ENCODE assay signal across 10 cellular contexts in the genomic region with DNA sequence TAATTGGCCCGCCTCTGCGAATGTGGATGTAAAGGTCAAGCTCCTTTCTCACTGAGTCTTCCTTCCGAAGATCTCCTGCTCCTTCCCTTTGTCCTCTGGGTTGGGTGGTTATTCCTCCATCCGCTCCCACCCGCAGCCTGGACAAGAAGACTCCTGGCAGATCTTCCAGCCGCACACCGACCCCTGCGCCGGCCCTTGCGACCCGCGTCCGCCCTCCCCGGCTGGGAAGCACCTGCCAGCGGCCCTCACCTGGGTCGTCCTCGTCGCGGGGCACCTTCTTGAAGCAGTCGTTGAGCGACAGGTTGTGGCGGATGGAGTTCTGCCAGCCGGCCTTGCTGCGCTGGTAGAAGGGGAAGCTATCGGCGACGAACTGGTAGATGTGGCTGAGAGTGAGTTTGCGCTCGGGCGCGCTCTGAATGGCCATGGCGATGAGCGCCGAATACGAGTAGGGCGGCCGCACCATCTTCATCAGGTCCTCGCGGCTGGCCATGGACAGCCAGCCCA. TPM values are rescaled to one million over a fixed set of nuclear protein-coding genes. Genes with fewer than 3 reads are reported as not detected.
DNase-seq lines count a peak whose midpoint lies in the region; ATAC-seq and TF ChIP-seq lines count a peak whose summit lies in the region.
"Had no signal": no experiment of that assay in that cellular context is flagged by ENCODE, and none has a peak within 500 bp of the region (broad histone marks: within the 10 kb centered on the region; RNA-seq: fewer than 3 reads in every experiment).

No MANE protein-coding gene starts in this region.

- WGBS in ectodermal cell, 2 experiments: 0 to 1% methylated on average over 39 of the region's 39 CpGs
- 2 to 3% methylated on average over 39 of the region's 39 CpGs for WGBS in sigmoid colon, 2 donors

- H3K27me3 ChIP-seq in OCI-LY1 (ENCODE audit: insufficient read depth, low read length) (no peaks in the 10 kb centered on the region), ectodermal cell (ENCODE audit: control insufficient read depth, insufficient read depth, low read length, poor library complexity, severe bottlenecking) (peaks cover 49% of the 10 kb centered on the region), sigmoid colon (peaks cover 28 to 97% (median 66%) of the 10 kb centered on the region in 3 donors), Karpas-422 (ENCODE audit: low read length) (no peaks in the 10 kb centered on the region)

- H3F3A ChIP-seq in OCI-LY1 (ENCODE audit: insufficient read depth, low read length): no peaks in the 10 kb centered on the region; the same call in 1 of the 2 replicates

- H3K9ac ChIP-seq in OCI-LY1 (ENCODE audit: low read length): no peak overlapping the region
- no peak overlapping the region for H3K9ac ChIP-seq in Karpas-422 (ENCODE audit: low read length)

- no peaks in the 10 kb centered on the region for H4K20me1 ChIP-seq in OCI-LY1 (ENCODE audit: insufficient read depth, low read length)
- H4K20me1 ChIP-seq in Karpas-422 (ENCODE audit: insufficient read depth, low read depth, low read length): no peaks in the 10 kb centered on the region

- H3K4me2 ChIP-seq in OCI-LY1 (ENCODE audit: low read length): peak overlapping the region; percentile 28; the same call in 1 of the 2 replicates
- H3K4me2 ChIP-seq in Karpas-422 (ENCODE audit: low read depth, low read length, poor library complexity, severe bottlenecking): no peak overlapping the region

- H3K36me3 ChIP-seq in OCI-LY1 (ENCODE audit: insufficient read depth, low read length) (no peaks in the 10 kb centered on the region), ectodermal cell (ENCODE audit: control insufficient read depth, insufficient read depth, low read length) (no peaks in the 10 kb centered on the region), sigmoid colon (no peaks in the 10 kb centered on the region), Karpas-422 (ENCODE audit: insufficient read depth, low read length) (no peaks in the 10 kb centered on the region)

- H3K9me3 ChIP-seq in OCI-LY1 (ENCODE audit: low read length) (no peaks in the 10 kb centered on the region), ectodermal cell (ENCODE audit: control insufficient read depth, low read length) (no peaks in the 10 kb centered on the region), sigmoid colon (no peaks in the 10 kb centered on the region), Karpas-422 (ENCODE audit: low read length) (no peaks in the 10 kb centered on the region)

- TF ChIP-seq POLR2A in sigmoid colon (IDR thresholded peaks at IDR 0.05): no peak

- DNase-seq in NCI-H2227 (lab: John Stamatoyannopoulos, UW; ENCODE audit: unreplicated experiment) (peak; percentile 23), NCI-H2227 treated with DMSO at 0.1 percent for 48 hours (lab: John Stamatoyannopoulos, UW) (no peak), sigmoid colon (peak; percentile 49), Karpas-422 (no peak)

- TF ChIP-seq CTCF in OCI-LY1 (IDR thresholded peaks at IDR 0.05; ENCODE audit: low read length) (no peak), sigmoid colon (IDR thresholded peaks at IDR 0.05) (no peak)

- ATAC-seq in HG03196 (IDR thresholded peaks at IDR 0.05; ENCODE audit: unreplicated experiment) (no peak), HG03565 (IDR thresholded peaks at IDR 0.05; ENCODE audit: unreplicated experiment) (no peak)

- H3K4me1 ChIP-seq in OCI-LY1 (ENCODE audit: insufficient read depth, low read length, severe bottlenecking): peaks cover 11% of the 10 kb centered on the region
- H3K4me1 ChIP-seq in ectodermal cell (ENCODE audit: control insufficient read depth, insufficient read depth, low read length): peaks cover 5% of the 10 kb centered on the region
- H3K4me1 ChIP-seq in sigmoid colon: peaks cover 0 to 16% (median 10%) of the 10 kb centered on the region in 4 donors
- H3K4me1 ChIP-seq in Karpas-422 (ENCODE audit: low read length): no peaks in the 10 kb centered on the region

- no peak overlapping the region for H3K27ac ChIP-seq in OCI-LY1 (ENCODE audit: low read depth, low read length, poor library complexity, severe bottlenecking)
- H3K27ac ChIP-seq in ectodermal cell (ENCODE audit: insufficient read depth, low read depth, low read length, poor library complexity, severe bottlenecking): no peak overlapping the region
- no peak overlapping the region for H3K27ac ChIP-seq in sigmoid colon
- no peak overlapping the region for H3K27ac ChIP-seq in Karpas-422 (ENCODE audit: low read length)

- H3K9me2 ChIP-seq in OCI-LY1 (ENCODE audit: low read depth, low read length) (no peaks in the 10 kb centered on the region), Karpas-422 (replicated peaks; ENCODE audit: insufficient read depth, low read length) (no peaks in the 10 kb centered on the region)

- no peak for TF ChIP-seq EP300 in sigmoid colon (IDR thresholded peaks at IDR 0.05)

- no peaks in the 10 kb centered on the region for H3K79me2 ChIP-seq in OCI-LY1 (ENCODE audit: insufficient read depth, low read length)
- H3K79me2 ChIP-seq in Karpas-422 (ENCODE audit: low read length): no peaks in the 10 kb centered on the region

- peak overlapping the region; percentile 31 for H3K4me3 ChIP-seq in OCI-LY1 (ENCODE audit: low read depth, low read length, poor library complexity, severe bottlenecking)
- H3K4me3 ChIP-seq in ectodermal cell (ENCODE audit: insufficient read depth, low read depth, low read length): peak overlapping the region; percentile 31
- H3K4me3 ChIP-seq in sigmoid colon: no peak overlapping the region
- H3K4me3 ChIP-seq in Karpas-422 (ENCODE audit: low read length): no peak overlapping the region

- H2AFZ ChIP-seq in OCI-LY1 (ENCODE audit: low read length): no peak overlapping the region
- H2AFZ ChIP-seq in Karpas-422 (ENCODE audit: low read length): no peak overlapping the region

- intact Hi-C loops in sigmoid colon (cut with DNase I): no loop called here

RNA-seq across cellular contexts. Expression of a gene that starts 0.8 kb away (rescaled TPM):
- 1.4 TPM for polyA plus RNA-seq in ectodermal cell (2013, experiment 1 of 4)
- polyA plus RNA-seq in ectodermal cell (2013, experiment 2 of 4): 1.7 TPM
- 0.59 TPM for polyA plus RNA-seq in ectodermal cell (2013, experiment 3 of 4)
- polyA plus RNA-seq in ectodermal cell (2013, experiment 4 of 4): 1.0 TPM
- total RNA-seq in sigmoid colon: not detected
- polyA plus RNA-seq in sigmoid colon: not detected
- not detected in 2 replicates for total RNA-seq in Karpas-422 (2014; rRNA removed; shearing (Covaris generic); ENCODE audit: low replicate concordance)
- total RNA-seq: dermis microvascular lymphatic vessel endothelial cell, RPMI7951 had no signal

Comparison
In these comparisons a context has a peak if more than half of its experiments do, and no peak if none do; other contexts are left out.
1. DNase-seq: peak in NCI-H2227 (single experiment) and sigmoid colon (single experiment); none in NCI-H2227 treated with DMSO at 0.1 percent for 48 hours (single experiment) and Karpas-422 (single experiment).
2. H3K4me3 ChIP-seq: peak in OCI-LY1 (single experiment) and ectodermal cell (single experiment); none in sigmoid colon (0 of 4) and Karpas-422 (single experiment).